Comparison of ENCODE assay signal across 24 cellular contexts in genomic region chr20:59044295-59044694, GRCh38. TPM values are rescaled to one million over a fixed set of nuclear protein-coding genes. Genes with fewer than 3 reads are reported as not detected.
A peak's percentile ranks its signal among the peaks of the same experiment; 100 is the strongest.
DNase-seq lines count a peak whose midpoint lies in the region; ATAC-seq and TF ChIP-seq lines count a peak whose summit lies in the region.
"Had no signal": no experiment of that assay in that cellular context is flagged by ENCODE, and none has a peak within 500 bp of the region (broad histone marks: within the 10 kb centered on the region; RNA-seq: fewer than 3 reads in every experiment).

No MANE protein-coding gene starts in this region.

- no peak overlapping the region for H3K27ac ChIP-seq in CD8-positive, alpha-beta memory T cell (ENCODE audit: low read depth, low read length)
- H3K27ac ChIP-seq in PC-3 (ENCODE audit: low read length) (peak overlapping the region; percentile 87), esophagus muscularis mucosa (replicated peaks in 1 of 4) (no peak overlapping the region), smooth muscle cell (ENCODE audit: low read depth) (peak overlapping the region; percentile 36)
- H3K27ac ChIP-seq: cardiac muscle cell, prostate gland had no signal

- peaks cover 24% of the 10 kb centered on the region for H4K20me1 ChIP-seq in PC-3 (ENCODE audit: low read length)
- H4K20me1 ChIP-seq in smooth muscle cell (ENCODE audit: low read depth) = no peaks in the 10 kb centered on the region

- 96% methylated on average over 3 of the region's 3 CpGs for WGBS in esophagus muscularis mucosa
- 94% methylated on average over 3 of the region's 3 CpGs for WGBS in smooth muscle cell (ENCODE audit: low lambda C conversion rate)

- H3K27ac Mint-ChIP-seq in CD8-positive, alpha-beta memory T cell = peak overlapping the region; percentile 79 to 98 (median 96)
- no peak overlapping the region for H3K27ac Mint-ChIP-seq in osteocyte (ENCODE audit: unreplicated experiment)

- H3K9me2 ChIP-seq in PC-3 (replicated peaks; ENCODE audit: low read length) = no peaks in the 10 kb centered on the region

- peaks cover 0 to 18% (median 2%) of the 10 kb centered on the region in 3 donors for H3K36me3 Mint-ChIP-seq in CD8-positive, alpha-beta memory T cell
- H3K36me3 Mint-ChIP-seq in osteocyte (ENCODE audit: unreplicated experiment) = peaks cover 4% of the 10 kb centered on the region

- H3K79me2 ChIP-seq in PC-3 (ENCODE audit: low read length) (peaks cover 34% of the 10 kb centered on the region), smooth muscle cell (ENCODE audit: low read depth) (peaks cover 33% of the 10 kb centered on the region)

- intact Hi-C loops in PC-3 (cut with micrococcal nuclease) (loop anchor here (5.0 kb wide), 1 partner anchor 392 kb away; the partner anchor contains the start of gene STX16), esophagus muscularis mucosa (cut with DNase I) (loop anchor here (5.0 kb wide), 1 partner anchor 157 kb away; no protein-coding TSS in a partner anchor)

- H3K27me3 Mint-ChIP-seq in CD8-positive, alpha-beta memory T cell = peaks cover 0 to 1% of the 10 kb centered on the region in 2 donors
- H3K27me3 Mint-ChIP-seq in osteocyte (ENCODE audit: unreplicated experiment) = peaks cover 2% of the 10 kb centered on the region

- H3K9ac ChIP-seq in PC-3 (ENCODE audit: low read length) (peak overlapping the region; percentile 37), smooth muscle cell (ENCODE audit: low read depth) (peak overlapping the region; percentile 26)

- no peak overlapping the region for H3K4me3 ChIP-seq in CD8-positive, alpha-beta memory T cell (ENCODE audit: low read length)
- H3K4me3 ChIP-seq in PC-3 (ENCODE audit: low read length) (no peak overlapping the region), esophagus muscularis mucosa (no peak overlapping the region), smooth muscle cell (no peak overlapping the region)
- H3K4me3 ChIP-seq: cardiac muscle cell, prostate gland had no signal

- no peaks in the 10 kb centered on the region for H3K9me3 Mint-ChIP-seq in CD8-positive, alpha-beta memory T cell
- no peaks in the 10 kb centered on the region for H3K9me3 Mint-ChIP-seq in osteocyte (ENCODE audit: unreplicated experiment)
- H3K9me3 Mint-ChIP-seq: neural crest cell had no signal

- ATAC-seq in PC-3 = no peak
- ATAC-seq: activated CD8-positive, alpha-beta T cell treated with anti-CD3 and anti-CD28 coated beads, Interleukin-2, amount 10 ng/mL, durations not matched to agents 7 days and 5 days had no signal

- H2AFZ ChIP-seq in PC-3 (ENCODE audit: low read length) (peak overlapping the region; percentile 74; the same call in 1 of the 2 replicates), smooth muscle cell (ENCODE audit: low read depth) (no peak overlapping the region)

- BruUV-seq in PC-3 (replicated peaks; lab: Mats Ljungman, UMichigan) = TSS peak; percentile 34

- TF ChIP-seq CTCF in PC-3 (conservative IDR thresholded peaks at IDR 0.05; ENCODE audit: low read depth, low read length) (no peak), esophagus muscularis mucosa (IDR thresholded peaks at IDR 0.05) (no peak), smooth muscle cell (IDR thresholded peaks at IDR 0.05; ENCODE audit: borderline replicate concordance, insufficient read depth, poor library complexity, severe bottlenecking) (no peak), osteocyte (IDR thresholded peaks at IDR 0.05) (no peak)

- H3K4me2 ChIP-seq in PC-3 (ENCODE audit: low read length) (peak overlapping the region; percentile 67), smooth muscle cell (no peak overlapping the region)

- H3K9me3 ChIP-seq in CD8-positive, alpha-beta memory T cell (ENCODE audit: low read length) = no peaks in the 10 kb centered on the region
- H3K9me3 ChIP-seq in PC-3 (ENCODE audit: low read length) = no peaks in the 10 kb centered on the region
- H3K9me3 ChIP-seq in esophagus muscularis mucosa = no peaks in the 10 kb centered on the region
- H3K9me3 ChIP-seq in smooth muscle cell (replicated peaks; ENCODE audit: low read depth) = no peaks in the 10 kb centered on the region
- H3K9me3 ChIP-seq: prostate gland had no signal

- peaks cover 40% of the 10 kb centered on the region for H3K4me1 ChIP-seq in CD8-positive, alpha-beta memory T cell (ENCODE audit: insufficient read depth, low read length)
- peaks cover 61% of the 10 kb centered on the region for H3K4me1 ChIP-seq in PC-3 (ENCODE audit: insufficient read depth, low read length)
- H3K4me1 ChIP-seq in esophagus muscularis mucosa = peaks cover 32 to 36% (median 35%) of the 10 kb centered on the region in 4 donors
- H3K4me1 ChIP-seq in smooth muscle cell (ENCODE audit: low read depth) = no peaks in the 10 kb centered on the region

- no peaks in the 10 kb centered on the region for H3K36me3 ChIP-seq in CD8-positive, alpha-beta memory T cell (ENCODE audit: insufficient read depth, low read length)
- H3K36me3 ChIP-seq in PC-3 (ENCODE audit: low read depth, low read length) (peaks cover 13% of the 10 kb centered on the region; the same call in 1 of the 2 replicates), esophagus muscularis mucosa (peaks cover 0 to 9% (median 0%) of the 10 kb centered on the region in 4 donors), smooth muscle cell (ENCODE audit: low read depth) (no peaks in the 10 kb centered on the region)
- H3K36me3 ChIP-seq: cardiac muscle cell, prostate gland had no signal

- peak overlapping the region in 3 of 7 donors; percentile 7 to 83 (median 23) for H3K4me3 Mint-ChIP-seq in CD8-positive, alpha-beta memory T cell
- H3K4me3 Mint-ChIP-seq in osteocyte (ENCODE audit: unreplicated experiment) = no peak overlapping the region

- no peaks in the 10 kb centered on the region for H3K27me3 ChIP-seq in CD8-positive, alpha-beta memory T cell (ENCODE audit: insufficient read depth, low read length, poor library complexity, severe bottlenecking)
- no peaks in the 10 kb centered on the region for H3K27me3 ChIP-seq in PC-3 (ENCODE audit: low read length)
- no peaks in the 10 kb centered on the region for H3K27me3 ChIP-seq in esophagus muscularis mucosa
- H3K27me3 ChIP-seq in smooth muscle cell (ENCODE audit: low read depth) = no peaks in the 10 kb centered on the region
- H3K27me3 ChIP-seq: cardiac muscle cell had no signal

- TF ChIP-seq EP300 in esophagus muscularis mucosa (IDR thresholded peaks at IDR 0.05) = no peak

- no peak for TF ChIP-seq POLR2A in esophagus muscularis mucosa (IDR thresholded peaks at IDR 0.05; ENCODE audit: low read depth)

- peaks cover 38 to 51% (median 50%) of the 10 kb centered on the region in 3 donors for H3K4me1 Mint-ChIP-seq in CD8-positive, alpha-beta memory T cell
- H3K4me1 Mint-ChIP-seq in osteocyte (ENCODE audit: unreplicated experiment) = peaks cover 36% of the 10 kb centered on the region

- peaks cover 4% of the 10 kb centered on the region for H3F3A ChIP-seq in PC-3 (ENCODE audit: low read length, unreplicated experiment)
- no peaks in the 10 kb centered on the region for H3F3A ChIP-seq in smooth muscle cell (ENCODE audit: low read depth)

- CTCF ChIA-PET in CD8-positive, alpha-beta memory T cell (lab: Charles Lee) = no interaction called here
- CTCF ChIA-PET in PC-3 (lab: Charles Lee) = no interaction called here

- POLR2A ChIA-PET in CD8-positive, alpha-beta memory T cell (lab: Charles Lee) = no interaction called here
- POLR2A ChIA-PET in PC-3 (lab: Charles Lee; ENCODE audit: unreplicated experiment) = no interaction called here

- DNase-seq in CD8-positive, alpha-beta memory T cell = no peak
- peak; percentile 5 for DNase-seq in PC-3
- peak; percentile 34 for DNase-seq in esophagus muscularis mucosa (ENCODE audit: extremely low spot score)
- DNase-seq in smooth muscle cell (lab: John Stamatoyannopoulos, UW; ENCODE audit: unreplicated experiment) = no peak
- DNase-seq in anterior cingulate cortex (lab: John Stamatoyannopoulos, UW) = no peak
- DNase-seq in stimulated activated CD4-positive, alpha-beta T cell treated with anti-CD3 and anti-CD28 coated beads, Interleukin-15, amount 100 ng/mL, for 24 hours = no peak
- DNase-seq in osteocyte (ENCODE audit: extremely low spot score, unreplicated experiment) = no peak
- DNase-seq in HPDE6-E6E7 (ENCODE audit: extremely low spot score) = no peak
- DNase-seq: activated CD4-positive, CD25-positive, alpha-beta regulatory T cell; activated CD8-positive, alpha-beta T cell treated with anti-CD3 and anti-CD28 coated beads, Interleukin-2, amount 10 ng/mL, durations not matched to agents 7 days and 5 days; activated T-cell treated with anti-CD3 and anti-CD28 coated beads, Interleukin-2, amount 50 U/mL, for 1 hour; amniotic stem cell; dermis blood vessel endothelial cell; kidney; mesenchymal stem cell; NCI-H1417 treated with DMSO at 0.1 percent for 48 hours; NCI-H526 treated with DMSO at 0.1 percent for 48 hours; stimulated activated CD4-positive, alpha-beta T cell treated with anti-CD3 and anti-CD28 coated beads, Interleukin-2, amount 100 ng/mL, for 48 hours; T-helper 9 cell had no signal

RNA-seq across cellular contexts. Expression of gene PRELID3B, which starts 1.7 kb away (rescaled TPM):
- total RNA-seq in CD8-positive, alpha-beta memory T cell = 100 to 1,000 TPM; 127 to 141 TPM
- 33.8 TPM for polyA plus RNA-seq in CD8-positive, alpha-beta memory T cell
- total RNA-seq in PC-3 (2014; rRNA removed) (118 and 181 TPM in 2 replicates), esophagus muscularis mucosa (10 to 100 TPM; 32.0 to 48.4 (median 36.6) TPM), smooth muscle cell (39.1 and 44.9 TPM in 2 replicates), osteocyte (38.8 and 45.1 TPM in 2 replicates)
- 20.9 and 25.8 TPM in 2 replicates for polyA plus RNA-seq in smooth muscle cell

RNA-seq across cellular contexts. Expression of gene ATP5F1E, which starts 12.2 kb away (rescaled TPM):
- 100 to 1,000 TPM in 1 of 2 experiments, 10 to 100 TPM in 1; 98.1 to 102 TPM for total RNA-seq in CD8-positive, alpha-beta memory T cell
- 95.0 TPM for polyA plus RNA-seq in CD8-positive, alpha-beta memory T cell
- total RNA-seq in PC-3 (2014; rRNA removed) (47.1 and 58.5 TPM in 2 replicates), esophagus muscularis mucosa (10 to 100 TPM; 30.8 to 44.0 (median 37.2) TPM), smooth muscle cell (48.1 and 48.6 TPM in 2 replicates), osteocyte (66.7 and 68.2 TPM in 2 replicates)
- 265 and 280 TPM in 2 replicates for polyA plus RNA-seq in smooth muscle cell

RNA-seq across cellular contexts. Expression of gene TUBB1, which starts 25.1 kb away (rescaled TPM):
- total RNA-seq in CD8-positive, alpha-beta memory T cell = not detected
- 0.10 TPM for polyA plus RNA-seq in CD8-positive, alpha-beta memory T cell
- total RNA-seq in PC-3 (2014; rRNA removed) = not detected in 2 replicates
- total RNA-seq in esophagus muscularis mucosa = under 1 TPM in 2 of 4 donors, not detected in 2; under 0.01 to 0.83 TPM
- total RNA-seq in smooth muscle cell = 0.40 and 0.67 TPM in 2 replicates
- polyA plus RNA-seq in smooth muscle cell = not detected in 2 replicates
- total RNA-seq in osteocyte = not detected in 2 replicates
- total RNA-seq: activated CD8-positive, alpha-beta T cell treated with anti-CD3 and anti-CD28 coated beads, Interleukin-2, amount 10 ng/mL, durations not matched to agents 7 days and 5 days; dermis blood vessel endothelial cell; kidney; MCF 10A; neural crest cell; prostate gland; SK-MEL-5 had no signal
- polyA plus RNA-seq: cardiac muscle cell had no signal

RNA-seq across cellular contexts. Expression of gene CTSZ, which starts 37.2 kb away (rescaled TPM):
- total RNA-seq in CD8-positive, alpha-beta memory T cell = 10 to 100 TPM; 35.3 to 36.0 TPM
- polyA plus RNA-seq in CD8-positive, alpha-beta memory T cell = 1.5 TPM
- total RNA-seq in PC-3 (2014; rRNA removed) = 191 and 225 TPM in 2 replicates
- total RNA-seq in esophagus muscularis mucosa = 100 to 1,000 TPM; 136 to 267 (median 190) TPM
- total RNA-seq in smooth muscle cell = 151 and 171 TPM in 2 replicates
- polyA plus RNA-seq in smooth muscle cell = 9.4 and 12.7 TPM in 2 replicates
- 17.2 and 17.5 TPM in 2 replicates for total RNA-seq in osteocyte

Comparison
In these comparisons a context has a peak if more than half of its experiments do, and no peak if none do; other contexts are left out.
1. DNase-seq: peak in PC-3 (single experiment) and esophagus muscularis mucosa (single experiment); none in CD8-positive, alpha-beta memory T cell (0 of 5), smooth muscle cell (single experiment), anterior cingulate cortex (0 of 58), stimulated activated CD4-positive, alpha-beta T cell treated with anti-CD3 and anti-CD28 coated beads, Interleukin-15, amount 100 ng/mL, for 24 hours (single experiment), osteocyte (single experiment) and HPDE6-E6E7 (single experiment).
2. H3K27ac ChIP-seq: peak in PC-3 (single experiment) and smooth muscle cell (single experiment); none in CD8-positive, alpha-beta memory T cell (single experiment) and esophagus muscularis mucosa (0 of 4).